ENCODE assay signal across 16 cellular contexts in genomic region chr16:81641403-81642106, GRCh38.
DNase-seq lines count a peak whose midpoint lies in the region; ATAC-seq and TF ChIP-seq lines count a peak whose summit lies in the region.
"Had no signal": no experiment of that assay in that cellular context is flagged by ENCODE, and none has a peak within 500 bp of the region (broad histone marks: within the 10 kb centered on the region; RNA-seq: fewer than 3 reads in every experiment).

No MANE protein-coding gene starts in this region.

- peaks cover 7% of the 10 kb centered on the region for H3K36me3 Mint-ChIP-seq in activated T-helper 2 cell treated with anti-CD3 and anti-CD28 coated beads, Interferon-gamma antibody, Interleukin-2, Interleukin-4, amounts not matched to agents 10 μg/mL and 5 μg/mL and 100 μg/mL, durations not matched to agents 14 hours and 24 hours and 36 hours (ENCODE audit: low read depth)
- H3K36me3 Mint-ChIP-seq in nephron progenitor cell (ENCODE audit: low read depth) = peaks cover 4% of the 10 kb centered on the region

- peaks cover 3% of the 10 kb centered on the region; the same call in 1 of the 2 replicates for H3K4me1 ChIP-seq in HEK293 (ENCODE audit: control insufficient read depth, insufficient read depth, low read length)

- H3K9me3 Mint-ChIP-seq in activated T-helper 2 cell treated with anti-CD3 and anti-CD28 coated beads, Interferon-gamma antibody, Interleukin-2, Interleukin-4, amounts not matched to agents 10 μg/mL and 5 μg/mL and 100 μg/mL, durations not matched to agents 14 hours and 24 hours and 36 hours = no peaks in the 10 kb centered on the region
- peaks cover 4% of the 10 kb centered on the region for H3K9me3 Mint-ChIP-seq in nephron progenitor cell
- H3K9me3 Mint-ChIP-seq: activated T-cell treated with anti-CD3 and anti-CD28 coated beads, Interleukin-2, amount 50 U/mL, for 4 hours had no signal

- no peaks in the 10 kb centered on the region for H3K27me3 Mint-ChIP-seq in activated T-helper 2 cell treated with anti-CD3 and anti-CD28 coated beads, Interferon-gamma antibody, Interleukin-2, Interleukin-4, amounts not matched to agents 10 μg/mL and 5 μg/mL and 100 μg/mL, durations not matched to agents 14 hours and 24 hours and 36 hours (ENCODE audit: low read depth)
- H3K27me3 Mint-ChIP-seq in nephron progenitor cell (ENCODE audit: low read depth, poor library complexity) = no peaks in the 10 kb centered on the region

- no peak overlapping the region for H3K4me3 ChIP-seq in HEK293 (ENCODE audit: low read depth, low read length)
- H3K4me3 ChIP-seq: lower lobe of right lung, SK-N-MC had no signal

- peaks cover 21% of the 10 kb centered on the region for H3K4me1 Mint-ChIP-seq in activated T-helper 2 cell treated with anti-CD3 and anti-CD28 coated beads, Interferon-gamma antibody, Interleukin-2, Interleukin-4, amounts not matched to agents 10 μg/mL and 5 μg/mL and 100 μg/mL, durations not matched to agents 14 hours and 24 hours and 36 hours (ENCODE audit: low read depth)
- peaks cover 86% of the 10 kb centered on the region for H3K4me1 Mint-ChIP-seq in nephron progenitor cell

- POLR2A ChIA-PET in HEK293 (lab: Yijun Ruan, JAX) = no interaction called here

- intact Hi-C loops in activated T-helper 2 cell treated with anti-CD3 and anti-CD28 coated beads, Interferon-gamma antibody, Interleukin-2, Interleukin-4, amounts not matched to agents 10 μg/mL and 5 μg/mL and 100 μg/mL, durations not matched to agents 14 hours and 24 hours and 36 hours (cut with micrococcal nuclease) = loop anchor here (1.0 kb wide), 1 partner anchor 7 kb away; no protein-coding TSS in a partner anchor

- CTCF ChIA-PET in HEK293 (lab: Yijun Ruan, JAX) = interaction anchor here (0.7 kb wide), 1 partner anchor 286 kb away, joined by 3 read pairs; no protein-coding TSS in a partner anchor

- no peak overlapping the region for H3K27ac ChIP-seq in HEK293 (ENCODE audit: extremely low read depth, low read depth, low read length)
- H3K27ac ChIP-seq: C4-2B, HL-60, lower lobe of right lung, SK-N-MC had no signal

- H3K36me3 ChIP-seq in HEK293 (ENCODE audit: control insufficient read depth in 2 of 2, insufficient read depth in 1 of 2, low read length in 2 of 2) = peaks cover 0 to 4% of the 10 kb centered on the region in 2 experiments; a peak in 1 of 3 replicates

- no peak overlapping the region for H3K4me3 Mint-ChIP-seq in activated T-helper 2 cell treated with anti-CD3 and anti-CD28 coated beads, Interferon-gamma antibody, Interleukin-2, Interleukin-4, amounts not matched to agents 10 μg/mL and 5 μg/mL and 100 μg/mL, durations not matched to agents 14 hours and 24 hours and 36 hours (ENCODE audit: low read depth)
- no peak overlapping the region for H3K4me3 Mint-ChIP-seq in nephron progenitor cell
- H3K4me3 Mint-ChIP-seq: activated T-cell treated with anti-CD3 and anti-CD28 coated beads, Interleukin-2, amount 50 U/mL, for 4 hours; neural crest cell had no signal

- DNase-seq in NCI-H2107 (lab: John Stamatoyannopoulos, UW) (peak; percentile 58), nephron progenitor cell (peak; percentile 37), Ammon's horn (ENCODE audit: low spot score) (no peak), activated gamma-delta T cell (lab: John Stamatoyannopoulos, UW) (no peak)
- no peak for DNase-seq in activated T-helper 2 cell treated with anti-CD3 and anti-CD28 coated beads, Interferon-gamma antibody, Interleukin-2, Interleukin-4, amounts not matched to agents 10 μg/mL and 5 μg/mL and 100 μg/mL, durations not matched to agents 14 hours and 24 hours and 36 hours (ENCODE audit: low spot score)
- DNase-seq in effector CD8-positive, alpha-beta T cell (lab: John Stamatoyannopoulos, UW) = no peak
- DNase-seq: activated T-cell treated with anti-CD3 and anti-CD28 coated beads, Interleukin-2, amount 50 U/mL, for 4 hours; lower lobe of right lung had no signal

- H3K9me3 ChIP-seq in HEK293 (ENCODE audit: control insufficient read depth, insufficient read depth, low read depth, low read length) = no peaks in the 10 kb centered on the region
- H3K9me3 ChIP-seq: lower lobe of right lung had no signal

- TF ChIP-seq CTCF in HEK293 (tag by site-specific recombination; IDR thresholded peaks at IDR 0.05) (no peak), nephron progenitor cell (IDR thresholded peaks at IDR 0.05) (no peak)

- no peak for ATAC-seq in GM18519 (IDR thresholded peaks at IDR 0.05; ENCODE audit: low FRiP score, unreplicated experiment)
- ATAC-seq: activated CD4-positive, CD25-positive, alpha-beta regulatory T cell treated with anti-CD3 and anti-CD28 coated beads, Interleukin-2, amount 50 U/mL, for 24 hours; HCT116; lower lobe of right lung had no signal

- peak overlapping the region; percentile 24 for H3K27ac Mint-ChIP-seq in activated T-helper 2 cell treated with anti-CD3 and anti-CD28 coated beads, Interferon-gamma antibody, Interleukin-2, Interleukin-4, amounts not matched to agents 10 μg/mL and 5 μg/mL and 100 μg/mL, durations not matched to agents 14 hours and 24 hours and 36 hours
- H3K27ac Mint-ChIP-seq in nephron progenitor cell = no peak overlapping the region

TF ChIP-seq in HEK293, 187 proteins besides CTCF, POLR2A, EP300 and RAD21:
- TF ChIP-seq ZNF510 (tag by site-specific recombination; IDR thresholded peaks at IDR 0.05; ENCODE audit: insufficient replicate concordance) (no peak), ZNF621 (tag by site-specific recombination; IDR thresholded peaks at IDR 0.05) (no peak), ZNF23 (tag by site-specific recombination; IDR thresholded peaks at IDR 0.05; ENCODE audit: borderline replicate concordance) (no peak), SP3 (tag by site-specific recombination; IDR thresholded peaks at IDR 0.05) (no peak), ZIC2 (tag by site-specific recombination; IDR thresholded peaks at IDR 0.05) (peak; percentile 35; the same call in 1 of the 2 replicates), ZNF18 (tag by site-specific recombination; IDR thresholded peaks at IDR 0.05) (no peak), MYNN (tag by site-specific recombination; IDR thresholded peaks at IDR 0.05; ENCODE audit: borderline replicate concordance) (no peak), ZNF148 (tag by site-specific recombination; IDR thresholded peaks at IDR 0.05; ENCODE audit: borderline replicate concordance) (no peak), ZBTB48 (tag by site-specific recombination; IDR thresholded peaks at IDR 0.05) (no peak)

Comparison
In these comparisons a context has a peak if more than half of its experiments do, and no peak if none do; other contexts are left out.
1. DNase-seq: peak in NCI-H2107 (single experiment) and nephron progenitor cell (single experiment); none in activated T-helper 2 cell treated with anti-CD3 and anti-CD28 coated beads, Interferon-gamma antibody, Interleukin-2, Interleukin-4, amounts not matched to agents 10 μg/mL and 5 μg/mL and 100 μg/mL, durations not matched to agents 14 hours and 24 hours and 36 hours (single experiment), Ammon's horn (single experiment), effector CD8-positive, alpha-beta T cell (single experiment) and activated gamma-delta T cell (single experiment).